ENCODE assay signal across 23 cellular contexts in genomic region chr2:57182941-57183340, GRCh38.
A peak's percentile ranks its signal among the peaks of the same experiment; 100 is the strongest.
DNase-seq lines count a peak whose midpoint lies in the region; ATAC-seq, FAIRE-seq and TF ChIP-seq lines count a peak whose summit lies in the region.
"Had no signal": no experiment of that assay in that cellular context is flagged by ENCODE, and none has a peak within 500 bp of the region (broad histone marks: within the 10 kb centered on the region; RNA-seq: fewer than 3 reads in every experiment).

No MANE protein-coding gene starts in this region.

- H3K4me1 ChIP-seq in endothelial cell of umbilical vein (ENCODE audit: control insufficient read depth, extremely low read depth, insufficient read depth, low read length) = peaks cover 42% of the 10 kb centered on the region
- no peaks in the 10 kb centered on the region for H3K4me1 ChIP-seq in effector memory CD4-positive, alpha-beta T cell (ENCODE audit: control insufficient read depth, insufficient read depth, low read length, poor library complexity, severe bottlenecking)
- H3K4me1 ChIP-seq: BE2C had no signal

- H3K27me3 ChIP-seq in endothelial cell of umbilical vein (ENCODE audit: control insufficient read depth in 2 of 2, insufficient read depth in 2 of 2, low read length in 2 of 2) = no peaks in the 10 kb centered on the region
- no peaks in the 10 kb centered on the region for H3K27me3 ChIP-seq in effector memory CD4-positive, alpha-beta T cell (replicated peaks; ENCODE audit: control insufficient read depth, insufficient read depth, low read length, poor library complexity, severe bottlenecking)
- H3K27me3 ChIP-seq: BE2C had no signal

- dilution Hi-C loops in endothelial cell of umbilical vein (cut with MboI; ENCODE audit: extremely low pct_ligation_motif_present, low sequenced_read_pairs) = no loop called here

- POLR2A ChIA-PET in endothelial cell of umbilical vein (lab: Charles Lee) = no interaction called here

- H3K4me2 ChIP-seq in endothelial cell of umbilical vein (ENCODE audit: insufficient read depth, low read length) = no peak overlapping the region
- H3K4me2 ChIP-seq: KMS-11 had no signal

- H3K36me3 Mint-ChIP-seq in progenitor cell of endocrine pancreas (ENCODE audit: insufficient read depth) = no peaks in the 10 kb centered on the region
- H3K36me3 Mint-ChIP-seq: CD4-positive, CD25-positive, alpha-beta regulatory T cell had no signal

- no peaks in the 10 kb centered on the region for H3K9me3 Mint-ChIP-seq in progenitor cell of endocrine pancreas (ENCODE audit: low read depth)

- H3K36me3 ChIP-seq in endothelial cell of umbilical vein (ENCODE audit: control insufficient read depth in 2 of 2, extremely low read depth in 1 of 2, insufficient read depth in 2 of 2, low read length in 2 of 2) = no peaks in the 10 kb centered on the region
- no peaks in the 10 kb centered on the region for H3K36me3 ChIP-seq in effector memory CD4-positive, alpha-beta T cell (ENCODE audit: control insufficient read depth, insufficient read depth, low read length)
- H3K36me3 ChIP-seq: BE2C had no signal

- ATAC-seq in HG03520 (IDR thresholded peaks at IDR 0.05; ENCODE audit: unreplicated experiment) = no peak
- no peak for ATAC-seq in Right ventricle myocardium superior (ENCODE audit: poor library complexity)
- ATAC-seq: GM12878 had no signal

- CTCF ChIA-PET in endothelial cell of umbilical vein (lab: Charles Lee) = no interaction called here

- no peak for TF ChIP-seq POLR2A in endothelial cell of umbilical vein (IDR thresholded peaks at IDR 0.05; ENCODE audit: low read depth, low read length)

- no peak for TF ChIP-seq CTCF in endothelial cell of umbilical vein (IDR thresholded peaks at IDR 0.05; ENCODE audit: extremely low read depth in 1 of 2, insufficient read depth in 1 of 2, low read depth in 1 of 2, low read length in 2 of 2)
- no peak for TF ChIP-seq CTCF in progenitor cell of endocrine pancreas (IDR thresholded peaks at IDR 0.05; ENCODE audit: unreplicated experiment)

- no peaks in the 10 kb centered on the region for H3K9me1 ChIP-seq in endothelial cell of umbilical vein (replicated peaks; ENCODE audit: control insufficient read depth, extremely low read depth, insufficient read depth, low read length)

- peak overlapping the region; percentile 9 for H3K27ac Mint-ChIP-seq in progenitor cell of endocrine pancreas
- H3K27ac Mint-ChIP-seq: CD4-positive, CD25-positive, alpha-beta regulatory T cell had no signal

- peak; percentile 29 for DNase-seq in SHP77 treated with DMSO at 0.1 percent for 48 hours (lab: John Stamatoyannopoulos, UW)
- DNase-seq in SHP77 (lab: John Stamatoyannopoulos, UW) = no peak
- DNase-seq in NCI-H69 (lab: John Stamatoyannopoulos, UW) = peak; percentile 41
- peak; percentile 28 for DNase-seq in endothelial cell of umbilical vein (ENCODE audit: low read depth, low spot score)
- no peak for DNase-seq in progenitor cell of endocrine pancreas (ENCODE audit: low spot score, unreplicated experiment)
- no peak for DNase-seq in Right ventricle myocardium superior
- DNase-seq in effector memory CD4-positive, alpha-beta T cell = no peak
- DNase-seq: BE2C; CD4-positive, CD25-positive, alpha-beta regulatory T cell; COR-L47; GOT3; NCI-H1048; NCI-H146; NCI-H2029 treated with DMSO at 0.1 percent for 48 hours; NCI-H2171 treated with DMSO at 0.1 percent for 48 hours; NCI-H510A; NCI-H774 had no signal

- H4K20me1 ChIP-seq in endothelial cell of umbilical vein (replicated peaks; ENCODE audit: control insufficient read depth, extremely low read depth, insufficient read depth, low read length) = no peaks in the 10 kb centered on the region

- no peaks in the 10 kb centered on the region for H3K79me2 ChIP-seq in endothelial cell of umbilical vein (ENCODE audit: control insufficient read depth, insufficient read depth, low read length)

- no peaks in the 10 kb centered on the region for H3K27me3 Mint-ChIP-seq in progenitor cell of endocrine pancreas
- H3K27me3 Mint-ChIP-seq: CD4-positive, CD25-positive, alpha-beta regulatory T cell had no signal

- H3K27ac ChIP-seq in endothelial cell of umbilical vein (ENCODE audit: insufficient read depth, low read depth, low read length) = peak overlapping the region; percentile 95
- no peak overlapping the region for H3K27ac ChIP-seq in effector memory CD4-positive, alpha-beta T cell (ENCODE audit: insufficient read depth, low read length, poor library complexity, severe bottlenecking)
- H3K27ac ChIP-seq: 22Rv1, HL-60, KMS-11 had no signal

- FAIRE-seq in endothelial cell of umbilical vein (lab: Jason Lieb, UNC) = no peak
- FAIRE-seq: GM12878, GM19239 had no signal

- no peaks in the 10 kb centered on the region for H3K4me1 Mint-ChIP-seq in progenitor cell of endocrine pancreas (ENCODE audit: low read depth)
- H3K4me1 Mint-ChIP-seq: CD4-positive, CD25-positive, alpha-beta regulatory T cell had no signal

- intact Hi-C loops in endothelial cell of umbilical vein (cut with micrococcal nuclease) = loop anchor here (5.0 kb wide), 1 partner anchor 996 kb away; no protein-coding TSS in a partner anchor
- intact Hi-C loops in Right ventricle myocardium superior (cut with DNase I) = no loop called here

- H3K4me3 ChIP-seq in endothelial cell of umbilical vein (replicated peaks in 1 of 3; ENCODE audit: insufficient read depth in 1 of 3, low read depth in 1 of 3, low read length in 3 of 3) = no peak overlapping the region
- H3K4me3 ChIP-seq in effector memory CD4-positive, alpha-beta T cell (ENCODE audit: insufficient read depth, low read depth, low read length, poor library complexity, severe bottlenecking) = no peak overlapping the region
- H3K4me3 ChIP-seq: GM12878 had no signal

- no peaks in the 10 kb centered on the region for H3K9me3 ChIP-seq in endothelial cell of umbilical vein (replicated peaks; ENCODE audit: control insufficient read depth, insufficient read depth, low read length)
- no peaks in the 10 kb centered on the region for H3K9me3 ChIP-seq in effector memory CD4-positive, alpha-beta T cell (ENCODE audit: control insufficient read depth, low read length)
- H3K9me3 ChIP-seq: BE2C had no signal

- no peak overlapping the region for H3K4me3 Mint-ChIP-seq in progenitor cell of endocrine pancreas (ENCODE audit: low read depth)
- H3K4me3 Mint-ChIP-seq: CD4-positive, CD25-positive, alpha-beta regulatory T cell had no signal

- BruUV-seq in endothelial cell of umbilical vein (replicated peaks; lab: Mats Ljungman, UMichigan) = no TSS peak

- peak overlapping the region; percentile 51 for H2AFZ ChIP-seq in endothelial cell of umbilical vein (ENCODE audit: low read depth, low read length)

- no peak overlapping the region for H3K9ac ChIP-seq in endothelial cell of umbilical vein (replicated peaks; ENCODE audit: extremely low read depth, insufficient read depth, low read length)
- H3K9ac ChIP-seq: KMS-11 had no signal

TF ChIP-seq in endothelial cell of umbilical vein, 7 proteins besides CTCF, POLR2A, EP300 and RAD21:
- no peak for TF ChIP-seq EZH2 (IDR thresholded peaks at IDR 0.05; ENCODE audit: borderline replicate concordance, low read depth, low read length, severe bottlenecking)

Comparison
In these comparisons a context has a peak if more than half of its experiments do, and no peak if none do; other contexts are left out.
1. DNase-seq: peak in SHP77 treated with DMSO at 0.1 percent for 48 hours (single experiment), NCI-H69 (single experiment) and endothelial cell of umbilical vein (single experiment); none in SHP77 (0 of 2), progenitor cell of endocrine pancreas (single experiment), Right ventricle myocardium superior (single experiment) and effector memory CD4-positive, alpha-beta T cell (0 of 3).